9 cellular contexts compared by ENCODE assay signal in genomic region chr3:139173372-139174108, GRCh38.
DNase-seq lines count a peak whose midpoint lies in the region; ATAC-seq, FAIRE-seq and TF ChIP-seq lines count a peak whose summit lies in the region.
"Had no signal": no experiment of that assay in that cellular context is flagged by ENCODE, and none has a peak within 500 bp of the region (broad histone marks: within the 10 kb centered on the region; RNA-seq: fewer than 3 reads in every experiment).

No MANE protein-coding gene starts in this region.

- intact Hi-C loops in stomach (cut with DNase I; ENCODE audit: low total_unique reads) = no loop called here
- intact Hi-C loops in CD4-positive, alpha-beta T cell (cut with DNase I, micrococcal nuclease) = no loop called here

- H3K27me3 Mint-ChIP-seq in CD4-positive, alpha-beta T cell = peaks cover 22% of the 10 kb centered on the region

- no peaks in the 10 kb centered on the region for H4K20me1 ChIP-seq in hepatocyte (ENCODE audit: insufficient read depth, poor library complexity, severe bottlenecking)

- H2AFZ ChIP-seq in hepatocyte = no peak overlapping the region

- H3K9me2 ChIP-seq in hepatocyte (replicated peaks; ENCODE audit: insufficient read depth) = no peaks in the 10 kb centered on the region

- no peak overlapping the region for H3K4me3 Mint-ChIP-seq in CD4-positive, alpha-beta T cell
- H3K4me3 Mint-ChIP-seq: stimulated activated naive CD8-positive, alpha-beta T cell treated with anti-CD3 and anti-CD28 coated beads, Interleukin-15, amount 100 ng/mL, for 72 hours had no signal

- no peak overlapping the region for H3K27ac Mint-ChIP-seq in CD4-positive, alpha-beta T cell
- H3K27ac Mint-ChIP-seq: stimulated activated naive CD8-positive, alpha-beta T cell treated with anti-CD3 and anti-CD28 coated beads, Interleukin-15, amount 100 ng/mL, for 72 hours had no signal

- DNase-seq in adipocyte (ENCODE audit: low read depth) (peak; percentile 67), hepatocyte (ENCODE audit: low spot score) (no peak), stomach (no peak), NCI-H2081 treated with DMSO at 0.1 percent for 48 hours (lab: John Stamatoyannopoulos, UW) (no peak), activated gamma-delta T cell (lab: John Stamatoyannopoulos, UW) (no peak), GM12891 (ENCODE audit: insufficient read length, low spot score) (no peak)
- no peak for DNase-seq in CD4-positive, alpha-beta T cell
- DNase-seq: stimulated activated naive CD8-positive, alpha-beta T cell treated with anti-CD3 and anti-CD28 coated beads, Interleukin-15, amount 100 ng/mL, for 72 hours had no signal

- TF ChIP-seq EP300 in stomach (IDR thresholded peaks at IDR 0.05) = no peak

- peaks cover 12% of the 10 kb centered on the region for H3K9me3 Mint-ChIP-seq in CD4-positive, alpha-beta T cell

- CTCF ChIA-PET in CD4-positive, alpha-beta T cell (lab: Charles Lee) = interaction anchor here (1.1 kb wide), 1 partner anchor 42 kb away, joined by 4 read pairs; no protein-coding TSS in a partner anchor

- H3K9me3 ChIP-seq in adipocyte (ENCODE audit: control insufficient read depth, low read length) = peaks cover 5% of the 10 kb centered on the region
- H3K9me3 ChIP-seq in hepatocyte (ENCODE audit: low read depth) = no peaks in the 10 kb centered on the region
- H3K9me3 ChIP-seq in stomach = peaks cover 0 to 13% (median 7%) of the 10 kb centered on the region in 4 donors
- H3K9me3 ChIP-seq in CD4-positive, alpha-beta T cell (ENCODE audit: control insufficient read depth, low read length) = no peaks in the 10 kb centered on the region

- WGBS in hepatocyte (ENCODE audit: low lambda C conversion rate, missing lambda C conversion rate) = 81% methylated on average over 9 of the region's 9 CpGs
- WGBS in stomach, 5 donors = 19 to 29% (median 22%) methylated on average over 9 of the region's 9 CpGs

- ATAC-seq in GM19463 (IDR thresholded peaks at IDR 0.05; ENCODE audit: unreplicated experiment) = peak; percentile 41
- ATAC-seq in CD4-positive, alpha-beta T cell (ENCODE audit: poor library complexity) = no peak
- ATAC-seq: stimulated activated naive CD8-positive, alpha-beta T cell treated with anti-CD3 and anti-CD28 coated beads, Interleukin-15, amount 100 ng/mL, for 72 hours had no signal

- H3K27me3 ChIP-seq in adipocyte (replicated peaks; ENCODE audit: control insufficient read depth, insufficient read depth, low read length) (no peaks in the 10 kb centered on the region), hepatocyte (peaks cover 6% of the 10 kb centered on the region), stomach (no peaks in the 10 kb centered on the region)
- H3K27me3 ChIP-seq in CD4-positive, alpha-beta T cell (ENCODE audit: control insufficient read depth, insufficient read depth, low read length) = no peaks in the 10 kb centered on the region

- H3K4me2 ChIP-seq in hepatocyte = peak overlapping the region; percentile 27

- TF ChIP-seq CTCF in hepatocyte (IDR thresholded peaks at IDR 0.05; ENCODE audit: poor library complexity) (no peak), stomach (IDR thresholded peaks at IDR 0.05) (no peak)
- no peak for TF ChIP-seq CTCF in CD4-positive, alpha-beta T cell (IDR thresholded peaks at IDR 0.05)

- peak overlapping the region; percentile 74 for H3K9ac ChIP-seq in adipocyte (ENCODE audit: low read length)

- peak overlapping the region; percentile 1 for H3K27ac ChIP-seq in hepatocyte
- no peak overlapping the region for H3K27ac ChIP-seq in stomach
- no peak overlapping the region for H3K27ac ChIP-seq in CD4-positive, alpha-beta T cell (ENCODE audit: low read depth, low read length)

- H3K4me3 ChIP-seq in adipocyte (ENCODE audit: low read length) = peak overlapping the region; percentile 81
- H3K4me3 ChIP-seq in hepatocyte = no peak overlapping the region
- H3K4me3 ChIP-seq in stomach = peak overlapping the region; percentile 18 to 37 (median 23)

- H3K36me3 ChIP-seq in adipocyte (ENCODE audit: control insufficient read depth, insufficient read depth, low read length, severe bottlenecking) (no peaks in the 10 kb centered on the region), hepatocyte (replicated peaks; ENCODE audit: insufficient read depth, low read depth) (no peaks in the 10 kb centered on the region), stomach (no peaks in the 10 kb centered on the region)

- no peaks in the 10 kb centered on the region for H3K79me2 ChIP-seq in hepatocyte

- TF ChIP-seq POLR2A in stomach (IDR thresholded peaks at IDR 0.05) (no peak), GM12891 (IDR thresholded peaks at IDR 0.05; ENCODE audit: low read depth, low read length) (no peak)

- POLR2A ChIA-PET in CD4-positive, alpha-beta T cell (lab: Charles Lee) = no interaction called here

- H3K4me1 ChIP-seq in adipocyte (ENCODE audit: control insufficient read depth, insufficient read depth, low read length) (peaks cover 10% of the 10 kb centered on the region), hepatocyte (ENCODE audit: insufficient read depth) (no peaks in the 10 kb centered on the region), stomach (peaks cover 0 to 13% (median 3%) of the 10 kb centered on the region in 4 donors)

- H3K36me3 Mint-ChIP-seq in CD4-positive, alpha-beta T cell (ENCODE audit: low read depth) = no peaks in the 10 kb centered on the region

- FAIRE-seq in GM12891 (lab: Jason Lieb, UNC) = no peak

- no peaks in the 10 kb centered on the region for H3K4me1 Mint-ChIP-seq in CD4-positive, alpha-beta T cell (ENCODE audit: low read depth)
- H3K4me1 Mint-ChIP-seq: stimulated activated naive CD8-positive, alpha-beta T cell treated with anti-CD3 and anti-CD28 coated beads, Interleukin-15, amount 100 ng/mL, for 72 hours had no signal

TF ChIP-seq in GM12891, 5 proteins besides CTCF, POLR2A, EP300 and RAD21:
- TF ChIP-seq SPI1 (IDR thresholded peaks at IDR 0.05; ENCODE audit: low read depth, low read length) = no peak
- no peak for TF ChIP-seq POLR2AphosphoS5 (IDR thresholded peaks at IDR 0.05; ENCODE audit: low read depth, low read length)
- no peak for TF ChIP-seq PAX5 (IDR thresholded peaks at IDR 0.05; ENCODE audit: insufficient read depth, low read length, severe bottlenecking)
- TF ChIP-seq POU2F2 (IDR thresholded peaks at IDR 0.05; ENCODE audit: low read depth, low read length) = no peak
- TF ChIP-seq TAF1 (IDR thresholded peaks at IDR 0.05; ENCODE audit: low read depth, low read length) = no peak
TF ChIP-seq in GM12891: peak in this region for 0.
